In genomic region chr13:41633776-41634175, GRCh38 we compare ENCODE assay signal across 22 cellular contexts.
"Had no signal": no experiment of that assay in that cellular context is flagged by ENCODE, and none has a peak within 500 bp of the region (broad histone marks: within the 10 kb centered on the region; RNA-seq: fewer than 3 reads in every experiment).

No MANE protein-coding gene starts in this region.

- H3K4me1 ChIP-seq: colonic mucosa, esophagus squamous epithelium, right atrium auricular region, suprapubic skin, thyroid gland had no signal

- DNase-seq: colonic mucosa; dermis blood vessel endothelial cell; esophagus squamous epithelium; foreskin fibroblast; kidney; left cardiac atrium; left ventricle myocardium inferior; lower lobe of right lung; naive thymus-derived CD4-positive, alpha-beta T cell; nucleus accumbens; ovary; sigmoid colon; stimulated activated CD4-positive, alpha-beta T cell treated with anti-CD3 and anti-CD28 coated beads, Interleukin-2, amount 100 ng/mL, for 48 hours; stimulated activated naive CD8-positive, alpha-beta T cell treated with anti-CD3 and anti-CD28 coated beads, Interleukin-15, Interleukin-2, amounts not matched to agents 100 U/mL and 50 U/mL, for 24 hours; thyroid gland; upper lobe of left lung; uterus had no signal

- H3K27ac ChIP-seq: colonic mucosa, esophagus squamous epithelium, left ventricle myocardium inferior, lower lobe of right lung, ovary, right atrium auricular region, sigmoid colon, skin epidermis, suprapubic skin, thyroid gland had no signal

- H3K27ac Mint-ChIP-seq: memory B cell had no signal

- H3K9me3 Mint-ChIP-seq: neural crest cell had no signal

- H3K27me3 Mint-ChIP-seq: memory B cell; naive thymus-derived CD4-positive, alpha-beta T cell had no signal

- H3K9me3 ChIP-seq: colonic mucosa, esophagus squamous epithelium, left ventricle myocardium inferior, lower lobe of right lung, ovary, right atrium auricular region, sigmoid colon, suprapubic skin, thyroid gland, upper lobe of left lung, uterus had no signal

- H3K4me3 ChIP-seq: colonic mucosa, esophagus squamous epithelium, left ventricle myocardium inferior, lower lobe of right lung, ovary, right atrium auricular region, sigmoid colon, skin epidermis, suprapubic skin, thyroid gland, upper lobe of left lung, uterus had no signal

- H3K4me3 Mint-ChIP-seq: memory B cell; naive thymus-derived CD4-positive, alpha-beta T cell; neural crest cell had no signal

- H3K27me3 ChIP-seq: colonic mucosa, esophagus squamous epithelium, ovary, right atrium auricular region, sigmoid colon, suprapubic skin, thyroid gland, upper lobe of left lung, uterus had no signal

- H3K36me3 ChIP-seq: colonic mucosa, left ventricle myocardium inferior, lower lobe of right lung, ovary, right atrium auricular region, sigmoid colon, suprapubic skin, thyroid gland, upper lobe of left lung, uterus had no signal

- H3K4me1 Mint-ChIP-seq: memory B cell had no signal

- ATAC-seq: lower lobe of right lung; naive thymus-derived CD4-positive, alpha-beta T cell; stimulated activated naive CD8-positive, alpha-beta T cell treated with anti-CD3 and anti-CD28 coated beads, Interleukin-15, Interleukin-2, amounts not matched to agents 100 U/mL and 50 U/mL, for 24 hours had no signal
